20 cellular contexts compared by ENCODE assay signal in genomic region chr12:47192046-47192445, GRCh38.
A peak's percentile ranks its signal among the peaks of the same experiment; 100 is the strongest.
DNase-seq lines count a peak whose midpoint lies in the region; ATAC-seq lines count a peak whose summit lies in the region.
"Had no signal": no experiment of that assay in that cellular context is flagged by ENCODE, and none has a peak within 500 bp of the region (broad histone marks: within the 10 kb centered on the region; RNA-seq: fewer than 3 reads in every experiment).

No MANE protein-coding gene starts in this region.

- peak overlapping the region; percentile 88 for H3K27ac Mint-ChIP-seq in activated CD4-positive, alpha-beta T cell treated with anti-CD3 and anti-CD28 coated beads, Interleukin-2, amount 10 ng/mL, durations not matched to agents 7 days and 5 days
- peak overlapping the region in 2 of 3 donors; percentile 84 to 86 for H3K27ac Mint-ChIP-seq in IgD-negative memory B cell
- peak overlapping the region; percentile 76 for H3K27ac Mint-ChIP-seq in activated T-helper 1 cell treated with anti-CD3 and anti-CD28 coated beads, Interleukin-12 subunit alpha, Interleukin-12 subunit beta, Interleukin-2, Interleukin-4 antibody, amounts not matched to agents 30 ng/mL and 10 ng/mL and 1 ng/mL, durations not matched to agents 14 hours and 24 hours and 36 hours
- H3K27ac Mint-ChIP-seq in naive thymus-derived CD8-positive, alpha-beta T cell: peak overlapping the region; percentile 84 to 100 (median 92)
- H3K27ac Mint-ChIP-seq: nephron progenitor cell had no signal

- ATAC-seq in naive thymus-derived CD8-positive, alpha-beta T cell: peak; percentile 27 to 46
- ATAC-seq in HG03045 (IDR thresholded peaks at IDR 0.05; ENCODE audit: unreplicated experiment): no peak
- ATAC-seq in HG02938 (IDR thresholded peaks at IDR 0.05; ENCODE audit: unreplicated experiment): no peak

- peaks cover 71% of the 10 kb centered on the region for H3K4me1 Mint-ChIP-seq in activated CD4-positive, alpha-beta T cell treated with anti-CD3 and anti-CD28 coated beads, Interleukin-2, amount 10 ng/mL, durations not matched to agents 7 days and 5 days
- peaks cover 60 to 64% (median 62%) of the 10 kb centered on the region in 3 donors for H3K4me1 Mint-ChIP-seq in IgD-negative memory B cell
- peaks cover 64% of the 10 kb centered on the region for H3K4me1 Mint-ChIP-seq in activated T-helper 1 cell treated with anti-CD3 and anti-CD28 coated beads, Interleukin-12 subunit alpha, Interleukin-12 subunit beta, Interleukin-2, Interleukin-4 antibody, amounts not matched to agents 30 ng/mL and 10 ng/mL and 1 ng/mL, durations not matched to agents 14 hours and 24 hours and 36 hours (ENCODE audit: low read depth)
- peaks cover 53 to 90% (median 84%) of the 10 kb centered on the region in 4 donors for H3K4me1 Mint-ChIP-seq in naive thymus-derived CD8-positive, alpha-beta T cell

- DNase-seq in activated CD4-positive, alpha-beta T cell treated with anti-CD3 and anti-CD28 coated beads, Interleukin-2, amount 10 ng/mL, durations not matched to agents 7 days and 5 days: no peak
- DNase-seq in activated CD4-positive, alpha-beta T cell treated with anti-CD3 and anti-CD28 coated beads, Interleukin-2, amount 50 U/mL, for 48 hours: no peak
- no peak for DNase-seq in activated T-helper 1 cell treated with anti-CD3 and anti-CD28 coated beads, Interleukin-12 subunit alpha, Interleukin-12 subunit beta, Interleukin-2, Interleukin-4 antibody, amounts not matched to agents 30 ng/mL and 10 ng/mL and 1 ng/mL, durations not matched to agents 14 hours and 24 hours and 36 hours (ENCODE audit: low spot score)
- peak in 3 of 10 donors; percentile 32 to 44 (median 39) for DNase-seq in naive thymus-derived CD8-positive, alpha-beta T cell
- no peak for DNase-seq in stimulated activated CD4-positive, alpha-beta T cell treated with anti-CD3 and anti-CD28 coated beads, Interleukin-4, amount 100 ng/mL, for 4 hours
- DNase-seq: activated gamma-delta T cell; colonic mucosa; DND-41; islet precursor cell; mammary epithelial cell; MG63; NCI-H146; NCI-H774; nephron progenitor cell; Peyer's patch; stimulated activated CD4-positive, alpha-beta T cell treated with anti-CD3 and anti-CD28 coated beads, Interleukin-12 subunit alpha, Interleukin-12 subunit beta, amount 100 ng/mL, for 4 hours; transverse colon had no signal

- intact Hi-C loops in activated T-helper 1 cell treated with anti-CD3 and anti-CD28 coated beads, Interleukin-12 subunit alpha, Interleukin-12 subunit beta, Interleukin-2, Interleukin-4 antibody, amounts not matched to agents 30 ng/mL and 10 ng/mL and 1 ng/mL, durations not matched to agents 14 hours and 24 hours and 36 hours (cut with micrococcal nuclease): loop anchor here (2.0 to 5.0 kb wide), 3 partner anchors 15 to 159 kb away; no protein-coding TSS in a partner anchor

- POLR2A ChIA-PET in activated CD4-positive, alpha-beta T cell treated with anti-CD3 and anti-CD28 coated beads, Interleukin-2, amount 10 ng/mL, durations not matched to agents 7 days and 5 days (lab: Charles Lee): no interaction called here
- POLR2A ChIA-PET in naive thymus-derived CD8-positive, alpha-beta T cell (lab: Charles Lee): interaction anchor here (0.5 to 10.9 kb wide), 15 partner anchors 9 to 513 kb away, joined by 3 to 211 read pairs (median 4); partner anchors contain the start of genes AMIGO2 and PCED1B

- H3K36me3 Mint-ChIP-seq in activated CD4-positive, alpha-beta T cell treated with anti-CD3 and anti-CD28 coated beads, Interleukin-2, amount 10 ng/mL, durations not matched to agents 7 days and 5 days (ENCODE audit: low read depth): peaks cover 56% of the 10 kb centered on the region
- peaks cover 5% of the 10 kb centered on the region for H3K36me3 Mint-ChIP-seq in IgD-negative memory B cell
- H3K36me3 Mint-ChIP-seq in activated T-helper 1 cell treated with anti-CD3 and anti-CD28 coated beads, Interleukin-12 subunit alpha, Interleukin-12 subunit beta, Interleukin-2, Interleukin-4 antibody, amounts not matched to agents 30 ng/mL and 10 ng/mL and 1 ng/mL, durations not matched to agents 14 hours and 24 hours and 36 hours (ENCODE audit: low read depth): peaks cover 25% of the 10 kb centered on the region
- peaks cover 3 to 20% (median 8%) of the 10 kb centered on the region in 3 donors for H3K36me3 Mint-ChIP-seq in naive thymus-derived CD8-positive, alpha-beta T cell

- CTCF ChIA-PET in activated CD4-positive, alpha-beta T cell treated with anti-CD3 and anti-CD28 coated beads, Interleukin-2, amount 10 ng/mL, durations not matched to agents 7 days and 5 days (lab: Charles Lee): interaction anchor here (0.6 to 2.3 kb wide), 10 partner anchors 9 to 742 kb away, joined by 3 to 16 read pairs (median 5); no protein-coding TSS in a partner anchor

- peak overlapping the region; percentile 57 for H3K4me3 Mint-ChIP-seq in activated CD4-positive, alpha-beta T cell treated with anti-CD3 and anti-CD28 coated beads, Interleukin-2, amount 10 ng/mL, durations not matched to agents 7 days and 5 days
- peak overlapping the region in 3 of 4 donors; percentile 66 to 91 (median 89) for H3K4me3 Mint-ChIP-seq in IgD-negative memory B cell
- peak overlapping the region; percentile 69 for H3K4me3 Mint-ChIP-seq in activated T-helper 1 cell treated with anti-CD3 and anti-CD28 coated beads, Interleukin-12 subunit alpha, Interleukin-12 subunit beta, Interleukin-2, Interleukin-4 antibody, amounts not matched to agents 30 ng/mL and 10 ng/mL and 1 ng/mL, durations not matched to agents 14 hours and 24 hours and 36 hours
- H3K4me3 Mint-ChIP-seq in naive thymus-derived CD8-positive, alpha-beta T cell: peak overlapping the region; percentile 69 to 87 (median 82)
- H3K4me3 Mint-ChIP-seq: nephron progenitor cell had no signal

- H3K27me3 Mint-ChIP-seq in activated CD4-positive, alpha-beta T cell treated with anti-CD3 and anti-CD28 coated beads, Interleukin-2, amount 10 ng/mL, durations not matched to agents 7 days and 5 days: no peaks in the 10 kb centered on the region
- peaks cover 3% of the 10 kb centered on the region for H3K27me3 Mint-ChIP-seq in IgD-negative memory B cell
- H3K27me3 Mint-ChIP-seq in activated T-helper 1 cell treated with anti-CD3 and anti-CD28 coated beads, Interleukin-12 subunit alpha, Interleukin-12 subunit beta, Interleukin-2, Interleukin-4 antibody, amounts not matched to agents 30 ng/mL and 10 ng/mL and 1 ng/mL, durations not matched to agents 14 hours and 24 hours and 36 hours (ENCODE audit: insufficient read depth): no peaks in the 10 kb centered on the region
- H3K27me3 Mint-ChIP-seq in naive thymus-derived CD8-positive, alpha-beta T cell: no peaks in the 10 kb centered on the region

- peaks cover 7% of the 10 kb centered on the region for H3K9me3 Mint-ChIP-seq in activated CD4-positive, alpha-beta T cell treated with anti-CD3 and anti-CD28 coated beads, Interleukin-2, amount 10 ng/mL, durations not matched to agents 7 days and 5 days
- H3K9me3 Mint-ChIP-seq in IgD-negative memory B cell: no peaks in the 10 kb centered on the region
- H3K9me3 Mint-ChIP-seq in activated T-helper 1 cell treated with anti-CD3 and anti-CD28 coated beads, Interleukin-12 subunit alpha, Interleukin-12 subunit beta, Interleukin-2, Interleukin-4 antibody, amounts not matched to agents 30 ng/mL and 10 ng/mL and 1 ng/mL, durations not matched to agents 14 hours and 24 hours and 36 hours: no peaks in the 10 kb centered on the region
- no peaks in the 10 kb centered on the region for H3K9me3 Mint-ChIP-seq in naive thymus-derived CD8-positive, alpha-beta T cell
- H3K9me3 Mint-ChIP-seq: nephron progenitor cell had no signal

Comparison
In these comparisons a context has a peak if more than half of its experiments do, and no peak if none do; other contexts are left out.
1. ATAC-seq: peak in naive thymus-derived CD8-positive, alpha-beta T cell (2 of 2); none in HG03045 (single experiment) and HG02938 (single experiment).
2. Peak in every context shown above with its lines, with median percentiles within 50 percentile points of each other: H3K27ac Mint-ChIP-seq and H3K4me3 Mint-ChIP-seq.